In genomic region chr7:127478040-127478386, GRCh38 we compare ENCODE assay signal across 1 cellular context.
TF ChIP-seq lines count a peak whose summit lies in the region.

No MANE protein-coding gene starts in this region.

TF ChIP-seq in H1, 55 proteins besides CTCF, POLR2A, EP300 and RAD21 (continued from another document):
- TF ChIP-seq CHD7 (IDR thresholded peaks at IDR 0.05; ENCODE audit: insufficient replicate concordance, low read length) (no peak), POLR2AphosphoS5 (IDR thresholded peaks at IDR 0.05; ENCODE audit: low read depth, low read length) (no peak), TBP (IDR thresholded peaks at IDR 0.05; ENCODE audit: low read depth, low read length) (no peak)
